In the genomic region with DNA sequence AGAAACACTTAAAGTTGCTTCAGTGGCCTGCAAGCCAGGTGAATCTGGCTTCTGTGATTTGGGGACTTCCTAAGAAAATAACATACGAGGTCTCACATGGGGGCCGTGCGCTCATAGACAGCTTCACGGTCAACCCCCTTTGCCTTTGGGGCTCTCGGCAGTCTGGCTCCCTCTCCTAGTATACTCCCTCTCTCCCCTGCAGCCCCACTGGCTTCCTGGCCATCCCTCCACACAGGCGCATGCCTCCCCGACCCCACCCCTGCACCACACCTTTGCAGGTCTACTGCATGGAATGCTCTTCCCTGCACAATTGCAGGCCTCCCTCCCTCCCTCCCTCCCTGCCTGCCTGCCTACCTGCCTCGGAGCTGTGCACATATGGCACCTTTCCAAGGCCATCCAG, we compare ENCODE assay signal across 1 cellular context.
TF ChIP-seq lines count a peak whose summit lies in the region.

No MANE protein-coding gene starts in this region.

TF ChIP-seq in H1, 55 proteins besides CTCF, POLR2A, EP300 and RAD21:
- TF ChIP-seq, protein P1, sequence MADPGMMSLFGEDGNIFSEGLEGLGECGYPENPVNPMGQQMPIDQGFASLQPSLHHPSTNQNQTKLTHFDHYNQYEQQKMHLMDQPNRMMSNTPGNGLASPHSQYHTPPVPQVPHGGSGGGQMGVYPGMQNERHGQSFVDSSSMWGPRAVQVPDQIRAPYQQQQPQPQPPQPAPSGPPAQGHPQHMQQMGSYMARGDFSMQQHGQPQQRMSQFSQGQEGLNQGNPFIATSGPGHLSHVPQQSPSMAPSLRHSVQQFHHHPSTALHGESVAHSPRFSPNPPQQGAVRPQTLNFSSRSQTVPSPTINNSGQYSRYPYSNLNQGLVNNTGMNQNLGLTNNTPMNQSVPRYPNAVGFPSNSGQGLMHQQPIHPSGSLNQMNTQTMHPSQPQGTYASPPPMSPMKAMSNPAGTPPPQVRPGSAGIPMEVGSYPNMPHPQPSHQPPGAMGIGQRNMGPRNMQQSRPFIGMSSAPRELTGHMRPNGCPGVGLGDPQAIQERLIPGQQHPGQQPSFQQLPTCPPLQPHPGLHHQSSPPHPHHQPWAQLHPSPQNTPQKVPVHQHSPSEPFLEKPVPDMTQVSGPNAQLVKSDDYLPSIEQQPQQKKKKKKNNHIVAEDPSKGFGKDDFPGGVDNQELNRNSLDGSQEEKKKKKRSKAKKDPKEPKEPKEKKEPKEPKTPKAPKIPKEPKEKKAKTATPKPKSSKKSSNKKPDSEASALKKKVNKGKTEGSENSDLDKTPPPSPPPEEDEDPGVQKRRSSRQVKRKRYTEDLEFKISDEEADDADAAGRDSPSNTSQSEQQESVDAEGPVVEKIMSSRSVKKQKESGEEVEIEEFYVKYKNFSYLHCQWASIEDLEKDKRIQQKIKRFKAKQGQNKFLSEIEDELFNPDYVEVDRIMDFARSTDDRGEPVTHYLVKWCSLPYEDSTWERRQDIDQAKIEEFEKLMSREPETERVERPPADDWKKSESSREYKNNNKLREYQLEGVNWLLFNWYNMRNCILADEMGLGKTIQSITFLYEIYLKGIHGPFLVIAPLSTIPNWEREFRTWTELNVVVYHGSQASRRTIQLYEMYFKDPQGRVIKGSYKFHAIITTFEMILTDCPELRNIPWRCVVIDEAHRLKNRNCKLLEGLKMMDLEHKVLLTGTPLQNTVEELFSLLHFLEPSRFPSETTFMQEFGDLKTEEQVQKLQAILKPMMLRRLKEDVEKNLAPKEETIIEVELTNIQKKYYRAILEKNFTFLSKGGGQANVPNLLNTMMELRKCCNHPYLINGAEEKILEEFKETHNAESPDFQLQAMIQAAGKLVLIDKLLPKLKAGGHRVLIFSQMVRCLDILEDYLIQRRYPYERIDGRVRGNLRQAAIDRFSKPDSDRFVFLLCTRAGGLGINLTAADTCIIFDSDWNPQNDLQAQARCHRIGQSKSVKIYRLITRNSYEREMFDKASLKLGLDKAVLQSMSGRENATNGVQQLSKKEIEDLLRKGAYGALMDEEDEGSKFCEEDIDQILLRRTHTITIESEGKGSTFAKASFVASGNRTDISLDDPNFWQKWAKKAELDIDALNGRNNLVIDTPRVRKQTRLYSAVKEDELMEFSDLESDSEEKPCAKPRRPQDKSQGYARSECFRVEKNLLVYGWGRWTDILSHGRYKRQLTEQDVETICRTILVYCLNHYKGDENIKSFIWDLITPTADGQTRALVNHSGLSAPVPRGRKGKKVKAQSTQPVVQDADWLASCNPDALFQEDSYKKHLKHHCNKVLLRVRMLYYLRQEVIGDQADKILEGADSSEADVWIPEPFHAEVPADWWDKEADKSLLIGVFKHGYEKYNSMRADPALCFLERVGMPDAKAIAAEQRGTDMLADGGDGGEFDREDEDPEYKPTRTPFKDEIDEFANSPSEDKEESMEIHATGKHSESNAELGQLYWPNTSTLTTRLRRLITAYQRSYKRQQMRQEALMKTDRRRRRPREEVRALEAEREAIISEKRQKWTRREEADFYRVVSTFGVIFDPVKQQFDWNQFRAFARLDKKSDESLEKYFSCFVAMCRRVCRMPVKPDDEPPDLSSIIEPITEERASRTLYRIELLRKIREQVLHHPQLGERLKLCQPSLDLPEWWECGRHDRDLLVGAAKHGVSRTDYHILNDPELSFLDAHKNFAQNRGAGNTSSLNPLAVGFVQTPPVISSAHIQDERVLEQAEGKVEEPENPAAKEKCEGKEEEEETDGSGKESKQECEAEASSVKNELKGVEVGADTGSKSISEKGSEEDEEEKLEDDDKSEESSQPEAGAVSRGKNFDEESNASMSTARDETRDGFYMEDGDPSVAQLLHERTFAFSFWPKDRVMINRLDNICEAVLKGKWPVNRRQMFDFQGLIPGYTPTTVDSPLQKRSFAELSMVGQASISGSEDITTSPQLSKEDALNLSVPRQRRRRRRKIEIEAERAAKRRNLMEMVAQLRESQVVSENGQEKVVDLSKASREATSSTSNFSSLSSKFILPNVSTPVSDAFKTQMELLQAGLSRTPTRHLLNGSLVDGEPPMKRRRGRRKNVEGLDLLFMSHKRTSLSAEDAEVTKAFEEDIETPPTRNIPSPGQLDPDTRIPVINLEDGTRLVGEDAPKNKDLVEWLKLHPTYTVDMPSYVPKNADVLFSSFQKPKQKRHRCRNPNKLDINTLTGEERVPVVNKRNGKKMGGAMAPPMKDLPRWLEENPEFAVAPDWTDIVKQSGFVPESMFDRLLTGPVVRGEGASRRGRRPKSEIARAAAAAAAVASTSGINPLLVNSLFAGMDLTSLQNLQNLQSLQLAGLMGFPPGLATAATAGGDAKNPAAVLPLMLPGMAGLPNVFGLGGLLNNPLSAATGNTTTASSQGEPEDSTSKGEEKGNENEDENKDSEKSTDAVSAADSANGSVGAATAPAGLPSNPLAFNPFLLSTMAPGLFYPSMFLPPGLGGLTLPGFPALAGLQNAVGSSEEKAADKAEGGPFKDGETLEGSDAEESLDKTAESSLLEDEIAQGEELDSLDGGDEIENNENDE (IDR thresholded peaks at IDR 0.05; ENCODE audit: insufficient replicate concordance, low read length): no peak
- TF ChIP-seq ZNF274 (IDR thresholded peaks at IDR 0.05; ENCODE audit: borderline replicate concordance, extremely low read depth, low read length): no peak
- TF ChIP-seq CBX5 (IDR thresholded peaks at IDR 0.05; ENCODE audit: low read depth, low read length): no peak
TF ChIP-seq in H1: peak in this region for 0.
